Comparison of ENCODE assay signal across 22 cellular contexts in genomic region chr2:20139828-20140227, GRCh38.
DNase-seq lines count a peak whose midpoint lies in the region; TF ChIP-seq lines count a peak whose summit lies in the region.
"Had no signal": no experiment of that assay in that cellular context is flagged by ENCODE, and none has a peak within 500 bp of the region (broad histone marks: within the 10 kb centered on the region; RNA-seq: fewer than 3 reads in every experiment).

No MANE protein-coding gene starts in this region.

- TF ChIP-seq CTCF in HFFc6 (IDR thresholded peaks at IDR 0.05) (no peak), endodermal cell (conservative IDR thresholded peaks at IDR 0.05) (no peak), nephron progenitor cell (IDR thresholded peaks at IDR 0.05) (no peak), type B pancreatic cell (conservative IDR thresholded peaks at IDR 0.05) (no peak)

- DNase-seq in HFFc6 (no peak), endodermal cell (no peak), nephron progenitor cell (peak; percentile 72), type B pancreatic cell (ENCODE audit: extremely low spot score, unreplicated experiment) (no peak), NCI-H1694 (lab: John Stamatoyannopoulos, UW) (no peak)
- no peak for DNase-seq in activated naive CD4-positive, alpha-beta T cell treated with anti-CD3 and anti-CD28 coated beads, Interleukin-2, amount 50 U/mL, for 16 hours
- DNase-seq in activated CD4-positive, alpha-beta memory T cell treated with anti-CD3 and anti-CD28 coated beads for 36 hours: no peak
- DNase-seq: Caco-2; CD8-positive, alpha-beta T cell; DMS79 treated with DMSO at 0.1 percent for 48 hours; Kasumi-1; NCI-H1105; NCI-H1436 treated with DMSO at 0.1 percent for 48 hours; NCI-H2029; NCI-H446 treated with DMSO at 0.1 percent for 48 hours; NCI-H526; Peyer's patch; SK-N-SH; SW 1271 had no signal

- no peak overlapping the region for H3K9ac ChIP-seq in endodermal cell (ENCODE audit: extremely low read depth, low read length, poor library complexity, severe bottlenecking)
- H3K9ac ChIP-seq: SK-N-SH had no signal

- H3K9me3 Mint-ChIP-seq in HFFc6: no peaks in the 10 kb centered on the region
- H3K9me3 Mint-ChIP-seq in endodermal cell: no peaks in the 10 kb centered on the region
- no peaks in the 10 kb centered on the region for H3K9me3 Mint-ChIP-seq in nephron progenitor cell
- peaks cover 5% of the 10 kb centered on the region for H3K9me3 Mint-ChIP-seq in type B pancreatic cell
- no peaks in the 10 kb centered on the region for H3K9me3 Mint-ChIP-seq in activated CD4-positive, alpha-beta memory T cell treated with anti-CD3 and anti-CD28 coated beads for 36 hours
- H3K9me3 Mint-ChIP-seq: CD8-positive, alpha-beta T cell had no signal

- H3K27ac Mint-ChIP-seq in HFFc6 (0 out of 2 replicates have a peak overlapping the region, but pooled peaks have one; percentile 28), endodermal cell (no peak overlapping the region), nephron progenitor cell (peak overlapping the region; percentile 41), type B pancreatic cell (peak overlapping the region; percentile 79)
- no peak overlapping the region for H3K27ac Mint-ChIP-seq in activated CD4-positive, alpha-beta memory T cell treated with anti-CD3 and anti-CD28 coated beads for 36 hours
- H3K27ac Mint-ChIP-seq: B cell; CD8-positive, alpha-beta T cell had no signal

- no peaks in the 10 kb centered on the region; the same call in 1 of the 2 replicates for H3K27me3 Mint-ChIP-seq in HFFc6 (ENCODE audit: insufficient read depth)
- peaks cover 2% of the 10 kb centered on the region for H3K27me3 Mint-ChIP-seq in endodermal cell (ENCODE audit: insufficient read depth)
- H3K27me3 Mint-ChIP-seq in nephron progenitor cell (ENCODE audit: low read depth, poor library complexity): peaks cover 3% of the 10 kb centered on the region
- H3K27me3 Mint-ChIP-seq in type B pancreatic cell: no peaks in the 10 kb centered on the region
- H3K27me3 Mint-ChIP-seq in activated CD4-positive, alpha-beta memory T cell treated with anti-CD3 and anti-CD28 coated beads for 36 hours: no peaks in the 10 kb centered on the region

- H3K27ac ChIP-seq in endodermal cell (ENCODE audit: low read depth, low read length): peak overlapping the region; percentile 32
- H3K27ac ChIP-seq: C4-2B, Peyer's patch had no signal

- 77 to 91% methylated on average over 5 to 7 of the region's 7 CpGs for WGBS in endodermal cell (ENCODE audit: insufficient coverage in 1 of 2, insufficient read length in 1 of 2), 2 experiments

- no peak overlapping the region for H3K4me3 Mint-ChIP-seq in HFFc6
- H3K4me3 Mint-ChIP-seq in endodermal cell: no peak overlapping the region
- peak overlapping the region; percentile 7 for H3K4me3 Mint-ChIP-seq in nephron progenitor cell
- H3K4me3 Mint-ChIP-seq in type B pancreatic cell: peak overlapping the region; percentile 5
- no peak overlapping the region for H3K4me3 Mint-ChIP-seq in activated CD4-positive, alpha-beta memory T cell treated with anti-CD3 and anti-CD28 coated beads for 36 hours
- H3K4me3 Mint-ChIP-seq: B cell; CD8-positive, alpha-beta T cell had no signal

- intact Hi-C loops in activated CD4-positive, alpha-beta memory T cell treated with anti-CD3 and anti-CD28 coated beads for 36 hours (cut with micrococcal nuclease): no loop called here

- no peaks in the 10 kb centered on the region for H3K4me1 ChIP-seq in endodermal cell (ENCODE audit: control insufficient read depth, insufficient read depth, low read length)
- H3K4me1 ChIP-seq: Caco-2, Peyer's patch had no signal

- no peaks in the 10 kb centered on the region for H3K36me3 ChIP-seq in endodermal cell (ENCODE audit: control insufficient read depth, insufficient read depth, low read length)
- H3K36me3 ChIP-seq: Peyer's patch had no signal

- peaks cover 66% of the 10 kb centered on the region for H3K4me1 Mint-ChIP-seq in HFFc6 (ENCODE audit: low read depth)
- peaks cover 5% of the 10 kb centered on the region for H3K4me1 Mint-ChIP-seq in endodermal cell
- peaks cover 95% of the 10 kb centered on the region for H3K4me1 Mint-ChIP-seq in nephron progenitor cell
- peaks cover 61% of the 10 kb centered on the region for H3K4me1 Mint-ChIP-seq in type B pancreatic cell (ENCODE audit: unreplicated experiment)
- no peaks in the 10 kb centered on the region for H3K4me1 Mint-ChIP-seq in activated CD4-positive, alpha-beta memory T cell treated with anti-CD3 and anti-CD28 coated beads for 36 hours (ENCODE audit: low read depth)
- H3K4me1 Mint-ChIP-seq: B cell had no signal

- no peaks in the 10 kb centered on the region for H3K27me3 ChIP-seq in endodermal cell (ENCODE audit: control insufficient read depth, insufficient read depth, low read length, poor library complexity, severe bottlenecking)
- H3K27me3 ChIP-seq: Peyer's patch had no signal

- CTCF ChIA-PET in activated CD4-positive, alpha-beta memory T cell treated with anti-CD3 and anti-CD28 coated beads for 36 hours (lab: Charles Lee): no interaction called here

- H3K36me3 Mint-ChIP-seq in HFFc6 (ENCODE audit: low read depth) (no peaks in the 10 kb centered on the region), endodermal cell (ENCODE audit: low read depth) (no peaks in the 10 kb centered on the region), nephron progenitor cell (ENCODE audit: low read depth) (no peaks in the 10 kb centered on the region), type B pancreatic cell (no peaks in the 10 kb centered on the region)
- H3K36me3 Mint-ChIP-seq in activated CD4-positive, alpha-beta memory T cell treated with anti-CD3 and anti-CD28 coated beads for 36 hours: no peaks in the 10 kb centered on the region
- H3K36me3 Mint-ChIP-seq: CD8-positive, alpha-beta T cell had no signal

- no peaks in the 10 kb centered on the region for H3K9me3 ChIP-seq in endodermal cell (ENCODE audit: control insufficient read depth, low read length)
- H3K9me3 ChIP-seq: Caco-2, Peyer's patch, SK-N-SH had no signal

- H3K4me3 ChIP-seq in endodermal cell (ENCODE audit: low read length): no peak overlapping the region
- H3K4me3 ChIP-seq: K562, Peyer's patch had no signal

- POLR2A ChIA-PET in activated CD4-positive, alpha-beta memory T cell treated with anti-CD3 and anti-CD28 coated beads for 36 hours (lab: Charles Lee): no interaction called here

Comparison
In these comparisons a context has a peak if more than half of its experiments do, and no peak if none do; other contexts are left out.
1. H3K27ac Mint-ChIP-seq: peak in HFFc6 (single experiment), nephron progenitor cell (single experiment) and type B pancreatic cell (single experiment); none in endodermal cell (single experiment) and activated CD4-positive, alpha-beta memory T cell treated with anti-CD3 and anti-CD28 coated beads for 36 hours (single experiment).
2. H3K4me3 Mint-ChIP-seq: peak in nephron progenitor cell (single experiment) and type B pancreatic cell (single experiment); none in HFFc6 (single experiment), endodermal cell (single experiment) and activated CD4-positive, alpha-beta memory T cell treated with anti-CD3 and anti-CD28 coated beads for 36 hours (single experiment).